In genomic region chr16:58502217-58502921, GRCh38 we compare ENCODE assay signal across 2 cellular contexts.
TF ChIP-seq lines count a peak whose summit lies in the region.

No MANE protein-coding gene starts in this region.

TF ChIP-seq in IMR-90, 13 proteins besides CTCF, POLR2A, EP300 and RAD21:
- TF ChIP-seq MAFK (IDR thresholded peaks at IDR 0.05; ENCODE audit: low read depth, low read length), result no peak
- no peak for TF ChIP-seq FOS (IDR thresholded peaks at IDR 0.05; ENCODE audit: low read depth, low read length)
- TF ChIP-seq SMC3 (IDR thresholded peaks at IDR 0.05; ENCODE audit: low read depth, low read length), result no peak
- TF ChIP-seq MXI1 (IDR thresholded peaks at IDR 0.05; ENCODE audit: borderline replicate concordance, low read depth, low read length), result no peak
- no peak for TF ChIP-seq CEBPB (IDR thresholded peaks at IDR 0.05; ENCODE audit: low read depth, low read length)
- TF ChIP-seq, protein P1, sequence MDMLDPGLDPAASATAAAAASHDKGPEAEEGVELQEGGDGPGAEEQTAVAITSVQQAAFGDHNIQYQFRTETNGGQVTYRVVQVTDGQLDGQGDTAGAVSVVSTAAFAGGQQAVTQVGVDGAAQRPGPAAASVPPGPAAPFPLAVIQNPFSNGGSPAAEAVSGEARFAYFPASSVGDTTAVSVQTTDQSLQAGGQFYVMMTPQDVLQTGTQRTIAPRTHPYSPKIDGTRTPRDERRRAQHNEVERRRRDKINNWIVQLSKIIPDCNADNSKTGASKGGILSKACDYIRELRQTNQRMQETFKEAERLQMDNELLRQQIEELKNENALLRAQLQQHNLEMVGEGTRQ (IDR thresholded peaks at IDR 0.05; ENCODE audit: low read depth, low read length), result no peak
- TF ChIP-seq CHD1 (IDR thresholded peaks at IDR 0.05; ENCODE audit: low read depth, low read length), result no peak
- no peak for TF ChIP-seq RFX5 (IDR thresholded peaks at IDR 0.05; ENCODE audit: low read depth, low read length)
- TF ChIP-seq RCOR1 (IDR thresholded peaks at IDR 0.05; ENCODE audit: insufficient replicate concordance, low read length), result no peak
- no peak for TF ChIP-seq MAZ (IDR thresholded peaks at IDR 0.05; ENCODE audit: borderline replicate concordance, low read depth, low read length)
- TF ChIP-seq, protein P2, sequence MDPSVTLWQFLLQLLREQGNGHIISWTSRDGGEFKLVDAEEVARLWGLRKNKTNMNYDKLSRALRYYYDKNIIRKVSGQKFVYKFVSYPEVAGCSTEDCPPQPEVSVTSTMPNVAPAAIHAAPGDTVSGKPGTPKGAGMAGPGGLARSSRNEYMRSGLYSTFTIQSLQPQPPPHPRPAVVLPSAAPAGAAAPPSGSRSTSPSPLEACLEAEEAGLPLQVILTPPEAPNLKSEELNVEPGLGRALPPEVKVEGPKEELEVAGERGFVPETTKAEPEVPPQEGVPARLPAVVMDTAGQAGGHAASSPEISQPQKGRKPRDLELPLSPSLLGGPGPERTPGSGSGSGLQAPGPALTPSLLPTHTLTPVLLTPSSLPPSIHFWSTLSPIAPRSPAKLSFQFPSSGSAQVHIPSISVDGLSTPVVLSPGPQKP (IDR thresholded peaks at IDR 0.05; ENCODE audit: borderline replicate concordance, low read depth, low read length), result no peak
- no peak for TF ChIP-seq BHLHE40 (IDR thresholded peaks at IDR 0.05; ENCODE audit: low read depth, low read length)
- TF ChIP-seq NFE2L2 (IDR thresholded peaks at IDR 0.05; ENCODE audit: low read depth, low read length), result no peak
TF ChIP-seq in IMR-90: peak in this region for 0.

TF ChIP-seq in neural cell, 6 proteins besides CTCF, POLR2A, EP300 and RAD21:
- TF ChIP-seq MXI1 (conservative IDR thresholded peaks at IDR 0.05; ENCODE audit: poor library complexity, severe bottlenecking) (no peak), EZH2 (IDR thresholded peaks at IDR 0.05; ENCODE audit: borderline replicate concordance, insufficient read depth, low read length, poor library complexity, severe bottlenecking) (no peak), POLR2AphosphoS5 (IDR thresholded peaks at IDR 0.05) (no peak), REST (IDR thresholded peaks at IDR 0.05; ENCODE audit: borderline replicate concordance) (no peak), TAF1 (IDR thresholded peaks at IDR 0.05; ENCODE audit: low read depth) (no peak), SMC3 (conservative IDR thresholded peaks at IDR 0.05; ENCODE audit: poor library complexity) (no peak)
